In the genomic region with DNA sequence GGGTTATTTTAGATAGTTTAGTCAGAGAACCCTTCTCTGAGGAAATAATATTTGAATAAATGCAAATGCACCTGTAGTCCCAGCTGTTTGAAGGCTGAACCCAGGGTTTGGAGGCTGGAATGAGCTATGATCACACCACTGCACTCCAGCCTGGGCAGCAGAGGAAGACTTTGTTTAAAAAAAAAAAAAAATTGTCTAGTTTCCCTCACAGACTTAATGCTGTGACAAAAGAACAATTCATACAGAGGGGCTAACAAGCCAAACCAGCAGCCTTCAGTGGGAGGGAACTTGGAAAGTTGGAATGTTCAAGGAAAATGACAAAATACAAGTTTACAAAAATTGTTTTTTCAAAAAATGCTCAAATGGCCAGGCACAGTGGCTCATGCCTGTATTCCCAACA, we compare ENCODE assay signal across 18 cellular contexts.
"Had no signal": no experiment of that assay in that cellular context is flagged by ENCODE, and none has a peak within 500 bp of the region (broad histone marks: within the 10 kb centered on the region; RNA-seq: fewer than 3 reads in every experiment).

No MANE protein-coding gene starts in this region.

- ATAC-seq: activated CD4-positive, alpha-beta T cell treated with anti-CD3 and anti-CD28 coated beads for 36 hours; mucosa of descending colon had no signal

- H3K4me3 ChIP-seq: mucosa of descending colon, testis, vagina had no signal

- H3K27ac Mint-ChIP-seq: activated CD4-positive, alpha-beta T cell treated with anti-CD3 and anti-CD28 coated beads for 36 hours; memory B cell; nephron progenitor cell; type B pancreatic cell had no signal

- H3K9me3 ChIP-seq: testis, vagina had no signal

- DNase-seq: activated CD4-positive, alpha-beta T cell treated with anti-CD3 and anti-CD28 coated beads for 36 hours; activated CD4-positive, alpha-beta T cell treated with anti-CD3 and anti-CD28 coated beads, Interleukin-2, amount 50 U/mL, for 4 hours; activated effector memory CD4-positive, alpha-beta T cell treated with anti-CD3 and anti-CD28 coated beads, Interleukin-2, amount 50 U/mL, for 16 hours; activated naive CD4-positive, alpha-beta T cell treated with anti-CD3 and anti-CD28 coated beads, Interleukin-2, amount 50 U/mL, for 16 hours; aorta; caudate nucleus; effector memory CD4-positive, alpha-beta T cell; mucosa of descending colon; nephron progenitor cell; stimulated activated CD4-positive, alpha-beta T cell treated with anti-CD3 and anti-CD28 coated beads, Interleukin-2, amount 100 ng/mL, for 48 hours; stimulated activated naive CD4-positive, alpha-beta T cell; T-helper 1 cell; testis had no signal

- H3K4me3 Mint-ChIP-seq: activated CD4-positive, alpha-beta T cell treated with anti-CD3 and anti-CD28 coated beads for 36 hours; brain; memory B cell; nephron progenitor cell; type B pancreatic cell had no signal

- H3K27ac ChIP-seq: parathyroid adenoma, testis, vagina had no signal

- H3K36me3 ChIP-seq: vagina had no signal

- H3K27me3 Mint-ChIP-seq: activated CD4-positive, alpha-beta T cell treated with anti-CD3 and anti-CD28 coated beads for 36 hours; brain; memory B cell; type B pancreatic cell had no signal

- H3K27me3 ChIP-seq: testis, vagina had no signal
